3 cellular contexts compared by ENCODE assay signal in genomic region chr9:86511614-86512360, GRCh38.
A peak's percentile ranks its signal among the peaks of the same experiment; 100 is the strongest.
TF ChIP-seq lines count a peak whose summit lies in the region.

No MANE protein-coding gene starts in this region.

TF ChIP-seq in GM23338, 12 proteins besides CTCF, POLR2A, EP300 and RAD21 (continued from another document and continues in another):
- TF ChIP-seq ZNF462 (CRISPR knock-in tag; IDR thresholded peaks at IDR 0.05), result no peak
- TF ChIP-seq NANOG (IDR thresholded peaks at IDR 0.05; ENCODE audit: borderline replicate concordance), result no peak
- TF ChIP-seq EZH2 (IDR thresholded peaks at IDR 0.05; ENCODE audit: low read depth, unreplicated experiment), result no peak

TF ChIP-seq in IMR-90, 13 proteins besides CTCF, POLR2A, EP300 and RAD21 (continued from another document):
- TF ChIP-seq USF2 (IDR thresholded peaks at IDR 0.05; ENCODE audit: low read depth, low read length) (no peak), BHLHE40 (IDR thresholded peaks at IDR 0.05; ENCODE audit: low read depth, low read length) (no peak), MAFK (IDR thresholded peaks at IDR 0.05; ENCODE audit: low read depth, low read length) (no peak), RFX5 (IDR thresholded peaks at IDR 0.05; ENCODE audit: low read depth, low read length) (no peak), MXI1 (IDR thresholded peaks at IDR 0.05; ENCODE audit: borderline replicate concordance, low read depth, low read length) (no peak), RCOR1 (IDR thresholded peaks at IDR 0.05; ENCODE audit: insufficient replicate concordance, low read length) (no peak), FOS (IDR thresholded peaks at IDR 0.05; ENCODE audit: low read depth, low read length) (no peak), MAZ (IDR thresholded peaks at IDR 0.05; ENCODE audit: borderline replicate concordance, low read depth, low read length) (no peak), ELK1 (IDR thresholded peaks at IDR 0.05; ENCODE audit: borderline replicate concordance, low read depth, low read length) (no peak), CEBPB (IDR thresholded peaks at IDR 0.05; ENCODE audit: low read depth, low read length) (no peak), SMC3 (IDR thresholded peaks at IDR 0.05; ENCODE audit: low read depth, low read length) (no peak), NFE2L2 (IDR thresholded peaks at IDR 0.05; ENCODE audit: low read depth, low read length) (no peak)

TF ChIP-seq in SK-N-SH treated with all-trans-retinoic acid at 6 μM for 48 hours, 23 proteins besides CTCF, POLR2A, EP300 and RAD21:
- peak; percentile 52; the same call in 1 of the 2 replicates for TF ChIP-seq TSHZ2 (CRISPR knock-in tag; IDR thresholded peaks at IDR 0.05)
- no peak for TF ChIP-seq ISL1 (CRISPR knock-in tag; IDR thresholded peaks at IDR 0.05)
